ENCODE assay signal across 16 cellular contexts in genomic region chr2:227592694-227593387, GRCh38. TPM values are rescaled to one million over a fixed set of nuclear protein-coding genes. Genes with fewer than 3 reads are reported as not detected.
A peak's percentile ranks its signal among the peaks of the same experiment; 100 is the strongest.
DNase-seq lines count a peak whose midpoint lies in the region; ATAC-seq and TF ChIP-seq lines count a peak whose summit lies in the region.
"Had no signal": no experiment of that assay in that cellular context is flagged by ENCODE, and none has a peak within 500 bp of the region (broad histone marks: within the 10 kb centered on the region; RNA-seq: fewer than 3 reads in every experiment).

No MANE protein-coding gene starts in this region.

- H3K36me3 ChIP-seq in heart left ventricle (no peaks in the 10 kb centered on the region), testis (ENCODE audit: low read depth, missing control alignments) (no peaks in the 10 kb centered on the region)
- H3K36me3 ChIP-seq: SJCRH30 had no signal

- ATAC-seq in GM18870 (IDR thresholded peaks at IDR 0.05; ENCODE audit: unreplicated experiment) (peak; percentile 72), GM21515 (IDR thresholded peaks at IDR 0.05; ENCODE audit: unreplicated experiment) (peak; percentile 90), HG03097 (IDR thresholded peaks at IDR 0.05; ENCODE audit: low FRiP score, unreplicated experiment) (peak; percentile 90), heart left ventricle (no peak)
- ATAC-seq: right cardiac atrium had no signal

- 87 to 94% (median 89%) methylated on average over 1 of the region's 1 CpG for WGBS in heart left ventricle, 4 donors
- WGBS in testis, 2 donors = 95 to 100% methylated on average over 1 of the region's 1 CpG

- no peak overlapping the region for H3K27ac ChIP-seq in heart left ventricle
- no peak overlapping the region for H3K27ac ChIP-seq in testis
- H3K27ac ChIP-seq: C4-2B, SJCRH30, VCaP had no signal

- no peak overlapping the region for H3K4me3 ChIP-seq in fibroblast of villous mesenchyme (ENCODE audit: low read depth, low read length)
- H3K4me3 ChIP-seq in heart left ventricle = no peak overlapping the region
- no peak overlapping the region for H3K4me3 ChIP-seq in testis
- H3K4me3 ChIP-seq: SJCRH30 had no signal

- no peak for TF ChIP-seq CTCF in fibroblast of villous mesenchyme (IDR thresholded peaks at IDR 0.05; ENCODE audit: insufficient read depth, low read depth, low read length)
- no peak for TF ChIP-seq CTCF in heart left ventricle (IDR thresholded peaks at IDR 0.05)
- TF ChIP-seq CTCF in testis (IDR thresholded peaks at IDR 0.05) = no peak

- no peaks in the 10 kb centered on the region for H3K4me1 ChIP-seq in heart left ventricle
- no peaks in the 10 kb centered on the region for H3K4me1 ChIP-seq in testis
- H3K4me1 ChIP-seq: SJCRH30 had no signal

- intact Hi-C loops in heart left ventricle (cut with DNase I) = no loop called here
- intact Hi-C loops in testis (cut with DNase I; ENCODE audit: low total_unique reads) = no loop called here

- peak; percentile 25 for DNase-seq in fibroblast of villous mesenchyme (ENCODE audit: low read depth)
- DNase-seq in activated T-cell treated with anti-CD3 and anti-CD28 coated beads, Interleukin-2, amount 50 U/mL, for 1 hour = no peak
- no peak for DNase-seq in heart left ventricle
- DNase-seq in testis = no peak
- DNase-seq: KBM-7; right cardiac atrium; SJCRH30; stimulated activated CD4-positive, alpha-beta T cell treated with anti-CD3 and anti-CD28 coated beads, Interleukin-4, amount 100 ng/mL, for 24 hours had no signal

- H3K27me3 ChIP-seq in heart left ventricle (peaks cover 0 to 8% (median 0%) of the 10 kb centered on the region in 9 donors), testis (no peaks in the 10 kb centered on the region)
- H3K27me3 ChIP-seq: SJCRH30 had no signal

- peaks cover 0 to 12% (median 0%) of the 10 kb centered on the region in 12 donors for H3K9me3 ChIP-seq in heart left ventricle
- H3K9me3 ChIP-seq in testis = no peaks in the 10 kb centered on the region

- TF ChIP-seq POLR2A in heart left ventricle (IDR thresholded peaks at IDR 0.05) (no peak), testis (IDR thresholded peaks at IDR 0.05) (no peak)

RNA-seq across cellular contexts. Expression of gene SCYGR2, which starts 5.9 kb away (rescaled TPM):
- not detected in 2 replicates for total RNA-seq in fibroblast of villous mesenchyme
- total RNA-seq in heart left ventricle = not detected
- not detected for polyA plus RNA-seq in heart left ventricle
- total RNA-seq in testis = not detected
- polyA plus RNA-seq in testis (ENCODE audit: insufficient read depth, low read depth, low replicate concordance) = not detected
- total RNA-seq: lung microvascular endothelial cell, right cardiac atrium, SJCRH30, urinary bladder had no signal
- polyA plus RNA-seq: neural cell, right cardiac atrium, urinary bladder had no signal

RNA-seq across cellular contexts. Expression of gene SCYGR3, which starts 21.8 kb away (rescaled TPM):
- total RNA-seq in fibroblast of villous mesenchyme = not detected in 2 replicates
- total RNA-seq in heart left ventricle = not detected
- polyA plus RNA-seq in heart left ventricle = not detected
- not detected for total RNA-seq in testis
- not detected for polyA plus RNA-seq in testis (ENCODE audit: insufficient read depth, low read depth, low replicate concordance)
- total RNA-seq: lung microvascular endothelial cell, right cardiac atrium, SJCRH30, urinary bladder had no signal
- polyA plus RNA-seq: neural cell, right cardiac atrium, urinary bladder had no signal

RNA-seq across cellular contexts. Expression of gene SCYGR4, which starts 24.5 kb away (rescaled TPM):
- total RNA-seq in fibroblast of villous mesenchyme (not detected in 2 replicates), heart left ventricle (not detected), testis (not detected)
- polyA plus RNA-seq in heart left ventricle (not detected), testis (ENCODE audit: insufficient read depth, low read depth, low replicate concordance) (not detected)
- total RNA-seq: lung microvascular endothelial cell, right cardiac atrium, SJCRH30, urinary bladder had no signal
- polyA plus RNA-seq: neural cell, right cardiac atrium, urinary bladder had no signal

Comparison
In these comparisons a context has a peak if more than half of its experiments do, and no peak if none do; other contexts are left out.
1. ATAC-seq: peak in GM18870 (single experiment), GM21515 (single experiment) and HG03097 (single experiment); none in heart left ventricle (0 of 4).